In the genomic region with DNA sequence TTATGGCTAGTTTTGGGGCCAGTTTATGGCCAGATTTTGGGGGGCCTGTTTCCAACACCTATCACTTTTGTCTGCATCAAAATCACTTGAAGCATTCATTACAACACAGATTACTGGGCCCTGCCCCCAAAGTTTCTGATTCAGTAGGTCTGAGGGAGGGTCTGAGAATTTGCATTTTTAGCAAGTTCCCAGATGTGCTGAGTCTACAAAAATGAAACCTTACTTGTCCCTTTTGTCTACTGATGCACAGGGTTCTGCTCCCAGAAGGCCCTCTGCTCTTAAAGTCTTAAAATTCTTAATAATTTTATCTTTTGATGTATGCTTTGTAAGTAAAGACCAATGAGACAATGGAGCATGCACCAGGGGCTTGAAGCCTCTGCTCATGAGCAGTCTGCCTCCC, we compare ENCODE assay signal across 28 cellular contexts.
"Had no signal": no experiment of that assay in that cellular context is flagged by ENCODE, and none has a peak within 500 bp of the region (broad histone marks: within the 10 kb centered on the region; RNA-seq: fewer than 3 reads in every experiment).

No MANE protein-coding gene starts in this region.

- H3K4me1 Mint-ChIP-seq: stimulated activated effector memory CD8-positive, alpha-beta T cell treated with anti-CD3 and anti-CD28 coated beads, Interleukin-12 subunit alpha, Interleukin-12 subunit beta, amount 100 ng/mL, for 72 hours; stimulated activated memory B cell treated with anti-CD40 and anti-IgM and Interleukin-4, amounts not matched to agents 10 μg/mL and 1 μg/mL and 100 μg/mL, for 72 hours; stimulated activated naive B cell treated with anti-CD40 and anti-IgM and Interleukin-4, amounts not matched to agents 10 μg/mL and 1 μg/mL and 100 μg/mL, for 72 hours; stimulated activated naive CD8-positive, alpha-beta T cell treated with anti-CD3 and anti-CD28 coated beads, Interleukin-15, amount 100 ng/mL, for 72 hours had no signal

- H3K36me3 Mint-ChIP-seq: stimulated activated effector memory CD8-positive, alpha-beta T cell treated with anti-CD3 and anti-CD28 coated beads, Interleukin-12 subunit alpha, Interleukin-12 subunit beta, amount 100 ng/mL, for 72 hours; stimulated activated memory B cell treated with anti-CD40 and anti-IgM and Interleukin-4, amounts not matched to agents 10 μg/mL and 1 μg/mL and 100 μg/mL, for 72 hours; stimulated activated naive B cell treated with anti-CD40 and anti-IgM and Interleukin-4, amounts not matched to agents 10 μg/mL and 1 μg/mL and 100 μg/mL, for 72 hours; type B pancreatic cell had no signal

- H3K27ac Mint-ChIP-seq: stimulated activated effector memory CD8-positive, alpha-beta T cell treated with anti-CD3 and anti-CD28 coated beads, Interleukin-12 subunit alpha, Interleukin-12 subunit beta, amount 100 ng/mL, for 72 hours; stimulated activated memory B cell treated with anti-CD40 and anti-IgM and Interleukin-4, amounts not matched to agents 10 μg/mL and 1 μg/mL and 100 μg/mL, for 72 hours; stimulated activated naive B cell treated with anti-CD40 and anti-IgM and Interleukin-4, amounts not matched to agents 10 μg/mL and 1 μg/mL and 100 μg/mL, for 72 hours; stimulated activated naive CD8-positive, alpha-beta T cell treated with anti-CD3 and anti-CD28 coated beads, Interleukin-15, amount 100 ng/mL, for 72 hours; stimulated activated naive CD8-positive, alpha-beta T cell treated with anti-CD3 and anti-CD28 coated beads, Interleukin-15, Interleukin-2, amounts not matched to agents 100 ng/mL and 50 ng/mL, for 24 hours; type B pancreatic cell had no signal

- H3K9me3 Mint-ChIP-seq: stimulated activated effector memory CD8-positive, alpha-beta T cell treated with anti-CD3 and anti-CD28 coated beads, Interleukin-12 subunit alpha, Interleukin-12 subunit beta, amount 100 ng/mL, for 72 hours; stimulated activated memory B cell treated with anti-CD40 and anti-IgM and Interleukin-4, amounts not matched to agents 10 μg/mL and 1 μg/mL and 100 μg/mL, for 72 hours; stimulated activated naive CD8-positive, alpha-beta T cell treated with anti-CD3 and anti-CD28 coated beads, Interleukin-15, amount 100 ng/mL, for 72 hours; stimulated activated naive CD8-positive, alpha-beta T cell treated with anti-CD3 and anti-CD28 coated beads, Interleukin-15, Interleukin-2, amounts not matched to agents 100 ng/mL and 50 ng/mL, for 24 hours; type B pancreatic cell had no signal

- H3K4me1 ChIP-seq: stomach, suprapubic skin, testis, thyroid gland, tibial artery, tibial nerve, transverse colon, upper lobe of left lung, upper lobe of right lung, uterus, vagina had no signal

- H3K27me3 ChIP-seq: stomach, suprapubic skin, testis, thyroid gland, tibial artery, tibial nerve, transverse colon, upper lobe of left lung, upper lobe of right lung, uterus, vagina had no signal

- H3K27me3 Mint-ChIP-seq: type B pancreatic cell had no signal

- H3K27ac ChIP-seq: stomach, suprapubic skin, testis, thoracic aorta, thyroid gland, tibial artery, tibial nerve, transverse colon, upper lobe of left lung, upper lobe of right lung, uterus, vagina had no signal

- H3K4me3 Mint-ChIP-seq: stimulated activated effector memory CD8-positive, alpha-beta T cell treated with anti-CD3 and anti-CD28 coated beads, Interleukin-12 subunit alpha, Interleukin-12 subunit beta, amount 100 ng/mL, for 72 hours; stimulated activated memory B cell treated with anti-CD40 and anti-IgM and Interleukin-4, amounts not matched to agents 10 μg/mL and 1 μg/mL and 100 μg/mL, for 72 hours; stimulated activated naive B cell treated with anti-CD40 and anti-IgM and Interleukin-4, amounts not matched to agents 10 μg/mL and 1 μg/mL and 100 μg/mL, for 72 hours; stimulated activated naive CD8-positive, alpha-beta T cell treated with anti-CD3 and anti-CD28 coated beads, Interleukin-15, amount 100 ng/mL, for 72 hours; stimulated activated naive CD8-positive, alpha-beta T cell treated with anti-CD3 and anti-CD28 coated beads, Interleukin-15, Interleukin-2, amounts not matched to agents 100 ng/mL and 50 ng/mL, for 24 hours; type B pancreatic cell had no signal

- H3K4me3 ChIP-seq: stomach, suprapubic skin, testis, thoracic aorta, thyroid gland, tibial artery, tibial nerve, transverse colon, upper lobe of left lung, upper lobe of right lung, uterus, vagina had no signal

- FAIRE-seq: urothelium cell line had no signal

- H3K9me3 ChIP-seq: suprapubic skin, testis, thoracic aorta, thyroid gland, tibial artery, transverse colon, upper lobe of left lung, upper lobe of right lung, uterus, vagina had no signal

- DNase-seq: stimulated activated CD4-positive, alpha-beta T cell treated with anti-CD3 and anti-CD28 coated beads, Interleukin-2, amount 100 ng/mL, for 48 hours; stimulated activated CD4-positive, alpha-beta T cell treated with anti-CD3 and anti-CD28 coated beads, Interleukin-4, amount 100 ng/mL, for 1 hour; stimulated activated CD4-positive, alpha-beta T cell treated with anti-CD3 and anti-CD28 coated beads, Interleukin-4, amount 100 ng/mL, for 4 hours; stimulated activated CD8-positive, alpha-beta memory T cell treated with anti-CD3 and anti-CD28 coated beads, Interleukin-4, amount 100 ng/mL, for 48 hours; stimulated activated naive B cell treated with anti-CD40 and anti-IgM and Interleukin-4, amounts not matched to agents 10 μg/mL and 1 μg/mL and 100 μg/mL, for 72 hours; stimulated activated naive CD4-positive, alpha-beta T cell; stimulated activated naive CD4-positive, alpha-beta T cell treated with Interleukin-2 at 50 U/mL for 16 hours; stimulated activated naive CD8-positive, alpha-beta T cell treated with anti-CD3 and anti-CD28 coated beads, Interleukin-15, amount 100 ng/mL, for 72 hours; stimulated activated naive CD8-positive, alpha-beta T cell treated with anti-CD3 and anti-CD28 coated beads, Interleukin-15, Interleukin-2, amounts not matched to agents 100 U/mL and 50 U/mL, for 24 hours; stomach; substantia nigra; testis; thyroid gland; tibial artery; transverse colon; trophoblast cell; upper lobe of left lung; upper lobe of right lung; uterus had no signal

- ATAC-seq: stimulated activated effector memory CD8-positive, alpha-beta T cell treated with anti-CD3 and anti-CD28 coated beads, Interleukin-12 subunit alpha, Interleukin-12 subunit beta, amount 100 ng/mL, for 72 hours; stimulated activated memory B cell treated with anti-CD40 and anti-IgM and Interleukin-4, amounts not matched to agents 10 μg/mL and 1 μg/mL and 100 μg/mL, for 72 hours; stimulated activated naive B cell treated with anti-CD40 and anti-IgM and Interleukin-4, amounts not matched to agents 10 μg/mL and 1 μg/mL and 100 μg/mL, for 72 hours; stimulated activated naive CD8-positive, alpha-beta T cell treated with anti-CD3 and anti-CD28 coated beads, Interleukin-15, amount 100 ng/mL, for 72 hours; stimulated activated naive CD8-positive, alpha-beta T cell treated with anti-CD3 and anti-CD28 coated beads, Interleukin-15, Interleukin-2, amounts not matched to agents 100 U/mL and 50 U/mL, for 24 hours; upper lobe of right lung had no signal

- H3K36me3 ChIP-seq: stomach, suprapubic skin, thoracic aorta, thyroid gland, tibial artery, tibial nerve, transverse colon, upper lobe of left lung, upper lobe of right lung, uterus, vagina had no signal
